In genomic region chr20:46637861-46638366, GRCh38 we compare ENCODE assay signal across 20 cellular contexts. TPM values are rescaled to one million over a fixed set of nuclear protein-coding genes. Genes with fewer than 3 reads are reported as not detected.
A peak's percentile ranks its signal among the peaks of the same experiment; 100 is the strongest.
DNase-seq lines count a peak whose midpoint lies in the region; ATAC-seq lines count a peak whose summit lies in the region.
"Had no signal": no experiment of that assay in that cellular context is flagged by ENCODE, and none has a peak within 500 bp of the region (broad histone marks: within the 10 kb centered on the region; RNA-seq: fewer than 3 reads in every experiment).

No MANE protein-coding gene starts in this region.

- peak overlapping the region; percentile 68 for H3K27ac ChIP-seq in HUES48 (ENCODE audit: low read depth, low read length)
- peak overlapping the region; percentile 86 for H3K27ac ChIP-seq in cingulate gyrus (ENCODE audit: low read depth, low read length)
- H3K27ac ChIP-seq in substantia nigra (ENCODE audit: low read depth, low read length, poor library complexity, severe bottlenecking): peak overlapping the region; percentile 90
- H3K27ac ChIP-seq: HL-60, PC-9, SJCRH30 had no signal

- H3K27me3 Mint-ChIP-seq in activated T-cell treated with anti-CD3 and anti-CD28 coated beads, Interleukin-2, amount 50 U/mL, for 4 hours (ENCODE audit: low read depth): peaks cover 21% of the 10 kb centered on the region

- no peak for ATAC-seq in activated T-cell treated with anti-CD3 and anti-CD28 coated beads, Interleukin-2, amount 50 U/mL, for 4 hours
- ATAC-seq: HCT116 had no signal

- DNase-seq in midbrain (lab: John Stamatoyannopoulos, UW) (peak; percentile 59), substantia nigra (lab: John Stamatoyannopoulos, UW) (peak in 2 of 49 donors; percentile 17 to 27), D341Med (ENCODE audit: low spot score) (no peak), NCI-H526 (lab: John Stamatoyannopoulos, UW) (no peak)
- no peak for DNase-seq in activated T-cell treated with anti-CD3 and anti-CD28 coated beads, Interleukin-2, amount 50 U/mL, for 4 hours
- DNase-seq: AML-193; Calu3; CD4-positive, CD25-positive, alpha-beta regulatory T cell; DMS79; KBM-7; NCI-H1436; NCI-H2081; NCI-H82; PC-9 had no signal

- no peaks in the 10 kb centered on the region for H3K36me3 ChIP-seq in HUES48 (ENCODE audit: control insufficient read depth, insufficient read depth, low read length)
- H3K36me3 ChIP-seq: SJCRH30 had no signal

- no peaks in the 10 kb centered on the region for H3K9me3 Mint-ChIP-seq in activated T-cell treated with anti-CD3 and anti-CD28 coated beads, Interleukin-2, amount 50 U/mL, for 4 hours

- no peaks in the 10 kb centered on the region for H3K4me1 Mint-ChIP-seq in activated T-cell treated with anti-CD3 and anti-CD28 coated beads, Interleukin-2, amount 50 U/mL, for 4 hours (ENCODE audit: low read depth)
- H3K4me1 Mint-ChIP-seq: CD4-positive, CD25-positive, alpha-beta regulatory T cell had no signal

- no peaks in the 10 kb centered on the region for H3K36me3 Mint-ChIP-seq in activated T-cell treated with anti-CD3 and anti-CD28 coated beads, Interleukin-2, amount 50 U/mL, for 4 hours (ENCODE audit: insufficient read depth)
- H3K36me3 Mint-ChIP-seq: CD4-positive, CD25-positive, alpha-beta regulatory T cell had no signal

- no peaks in the 10 kb centered on the region for H3K9me3 ChIP-seq in HUES48 (ENCODE audit: control insufficient read depth, insufficient read depth, low read length)
- H3K9me3 ChIP-seq: SJCRH30 had no signal

- H3K4me3 ChIP-seq in HUES48 (ENCODE audit: low read depth, low read length): no peak overlapping the region
- H3K4me3 ChIP-seq: PC-9, SJCRH30 had no signal

- H3K4me3 Mint-ChIP-seq in activated T-cell treated with anti-CD3 and anti-CD28 coated beads, Interleukin-2, amount 50 U/mL, for 4 hours: no peak overlapping the region
- H3K4me3 Mint-ChIP-seq: CD4-positive, CD25-positive, alpha-beta regulatory T cell had no signal

- no peaks in the 10 kb centered on the region for H3K27me3 ChIP-seq in HUES48 (ENCODE audit: control insufficient read depth, insufficient read depth, low read length)

- peaks cover 7% of the 10 kb centered on the region for H3K4me1 ChIP-seq in HUES48 (ENCODE audit: control insufficient read depth, insufficient read depth, low read length)

- no peak overlapping the region for H3K9ac ChIP-seq in HUES48 (ENCODE audit: low read depth, low read length)

RNA-seq across cellular contexts. Expression of gene SLC13A3, which starts 13.3 kb away (rescaled TPM):
- under 1 TPM; 0.08 to 0.19 (median 0.13) TPM for total RNA-seq in activated T-cell treated with anti-CD3 and anti-CD28 coated beads, Interleukin-2, amount 50 U/mL, for 4 hours
- total RNA-seq: Calu3, NCI-H460, SJCRH30 had no signal

RNA-seq across cellular contexts. Expression of gene TP53RK, which starts 51.3 kb away (rescaled TPM):
- 10 to 100 TPM; 12.9 to 14.1 (median 14.1) TPM for total RNA-seq in activated T-cell treated with anti-CD3 and anti-CD28 coated beads, Interleukin-2, amount 50 U/mL, for 4 hours
